Comparison of ENCODE assay signal across 2 cellular contexts in the genomic region with DNA sequence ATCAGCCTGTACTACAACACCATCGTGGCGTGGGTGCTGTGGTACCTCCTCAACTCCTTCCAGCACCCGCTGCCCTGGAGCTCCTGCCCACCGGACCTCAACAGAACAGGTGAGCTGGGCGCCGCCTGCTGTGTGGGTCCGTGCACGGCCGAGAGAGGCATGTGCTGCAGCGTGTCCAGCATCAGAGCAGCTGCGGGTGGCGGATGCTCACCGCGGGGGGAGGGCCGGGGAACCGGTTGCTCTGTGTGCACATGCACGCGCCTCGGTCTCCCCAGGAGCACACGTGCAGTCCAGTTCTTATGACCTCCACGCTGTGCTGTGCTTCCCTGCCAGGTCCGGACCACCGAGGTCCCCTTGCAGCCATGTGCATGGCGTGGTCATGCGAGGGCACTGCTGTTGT.
TF ChIP-seq lines count a peak whose summit lies in the region.

No MANE protein-coding gene starts in this region.

TF ChIP-seq in HepG2, 621 proteins besides CTCF, POLR2A, EP300 and RAD21:
- TF ChIP-seq NONO (IDR thresholded peaks at IDR 0.05): no peak
- TF ChIP-seq NONO (CRISPR knock-in tag; conservative IDR thresholded peaks at IDR 0.05): no peak
- TF ChIP-seq, protein P1, sequence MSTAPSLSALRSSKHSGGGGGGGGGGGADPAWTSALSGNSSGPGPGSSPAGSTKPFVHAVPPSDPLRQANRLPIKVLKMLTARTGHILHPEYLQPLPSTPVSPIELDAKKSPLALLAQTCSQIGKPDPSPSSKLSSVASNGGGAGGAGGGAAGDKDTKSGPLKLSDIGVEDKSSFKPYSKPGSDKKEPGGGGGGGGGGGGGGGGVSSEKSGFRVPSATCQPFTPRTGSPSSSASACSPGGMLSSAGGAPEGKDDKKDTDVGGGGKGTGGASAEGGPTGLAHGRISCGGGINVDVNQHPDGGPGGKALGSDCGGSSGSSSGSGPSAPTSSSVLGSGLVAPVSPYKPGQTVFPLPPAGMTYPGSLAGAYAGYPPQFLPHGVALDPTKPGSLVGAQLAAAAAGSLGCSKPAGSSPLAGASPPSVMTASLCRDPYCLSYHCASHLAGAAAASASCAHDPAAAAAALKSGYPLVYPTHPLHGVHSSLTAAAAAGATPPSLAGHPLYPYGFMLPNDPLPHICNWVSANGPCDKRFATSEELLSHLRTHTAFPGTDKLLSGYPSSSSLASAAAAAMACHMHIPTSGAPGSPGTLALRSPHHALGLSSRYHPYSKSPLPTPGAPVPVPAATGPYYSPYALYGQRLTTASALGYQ (CRISPR knock-in tag; IDR thresholded peaks at IDR 0.05): no peak
- no peak for TF ChIP-seq YEATS4 (CRISPR knock-in tag; IDR thresholded peaks at IDR 0.05; ENCODE audit: borderline replicate concordance)
- TF ChIP-seq ZNF552 (CRISPR knock-in tag; IDR thresholded peaks at IDR 0.05; ENCODE audit: borderline replicate concordance): no peak
- peak; percentile 51 for TF ChIP-seq STAG1 (CRISPR knock-in tag; IDR thresholded peaks at IDR 0.05)
- no peak for TF ChIP-seq MAFF (IDR thresholded peaks at IDR 0.05; ENCODE audit: low read depth, low read length)
- no peak for TF ChIP-seq PCBP1 (IDR thresholded peaks at IDR 0.05; ENCODE audit: borderline replicate concordance, low read depth, low read length)
- TF ChIP-seq, protein P2, sequence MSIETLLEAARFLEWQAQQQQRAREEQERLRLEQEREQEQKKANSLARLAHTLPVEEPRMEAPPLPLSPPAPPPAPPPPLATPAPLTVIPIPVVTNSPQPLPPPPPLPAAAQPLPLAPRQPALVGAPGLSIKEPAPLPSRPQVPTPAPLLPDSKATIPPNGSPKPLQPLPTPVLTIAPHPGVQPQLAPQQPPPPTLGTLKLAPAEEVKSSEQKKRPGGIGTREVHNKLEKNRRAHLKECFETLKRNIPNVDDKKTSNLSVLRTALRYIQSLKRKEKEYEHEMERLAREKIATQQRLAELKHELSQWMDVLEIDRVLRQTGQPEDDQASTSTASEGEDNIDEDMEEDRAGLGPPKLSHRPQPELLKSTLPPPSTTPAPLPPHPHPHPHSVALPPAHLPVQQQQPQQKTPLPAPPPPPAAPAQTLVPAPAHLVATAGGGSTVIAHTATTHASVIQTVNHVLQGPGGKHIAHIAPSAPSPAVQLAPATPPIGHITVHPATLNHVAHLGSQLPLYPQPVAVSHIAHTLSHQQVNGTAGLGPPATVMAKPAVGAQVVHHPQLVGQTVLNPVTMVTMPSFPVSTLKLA (IDR thresholded peaks at IDR 0.05): peak; percentile 62
- TF ChIP-seq TP53 (CRISPR knock-in tag; conservative IDR thresholded peaks at IDR 0.05): no peak
- no peak for TF ChIP-seq GFI1 (CRISPR knock-in tag; IDR thresholded peaks at IDR 0.05; ENCODE audit: borderline replicate concordance)
- TF ChIP-seq, protein P3, sequence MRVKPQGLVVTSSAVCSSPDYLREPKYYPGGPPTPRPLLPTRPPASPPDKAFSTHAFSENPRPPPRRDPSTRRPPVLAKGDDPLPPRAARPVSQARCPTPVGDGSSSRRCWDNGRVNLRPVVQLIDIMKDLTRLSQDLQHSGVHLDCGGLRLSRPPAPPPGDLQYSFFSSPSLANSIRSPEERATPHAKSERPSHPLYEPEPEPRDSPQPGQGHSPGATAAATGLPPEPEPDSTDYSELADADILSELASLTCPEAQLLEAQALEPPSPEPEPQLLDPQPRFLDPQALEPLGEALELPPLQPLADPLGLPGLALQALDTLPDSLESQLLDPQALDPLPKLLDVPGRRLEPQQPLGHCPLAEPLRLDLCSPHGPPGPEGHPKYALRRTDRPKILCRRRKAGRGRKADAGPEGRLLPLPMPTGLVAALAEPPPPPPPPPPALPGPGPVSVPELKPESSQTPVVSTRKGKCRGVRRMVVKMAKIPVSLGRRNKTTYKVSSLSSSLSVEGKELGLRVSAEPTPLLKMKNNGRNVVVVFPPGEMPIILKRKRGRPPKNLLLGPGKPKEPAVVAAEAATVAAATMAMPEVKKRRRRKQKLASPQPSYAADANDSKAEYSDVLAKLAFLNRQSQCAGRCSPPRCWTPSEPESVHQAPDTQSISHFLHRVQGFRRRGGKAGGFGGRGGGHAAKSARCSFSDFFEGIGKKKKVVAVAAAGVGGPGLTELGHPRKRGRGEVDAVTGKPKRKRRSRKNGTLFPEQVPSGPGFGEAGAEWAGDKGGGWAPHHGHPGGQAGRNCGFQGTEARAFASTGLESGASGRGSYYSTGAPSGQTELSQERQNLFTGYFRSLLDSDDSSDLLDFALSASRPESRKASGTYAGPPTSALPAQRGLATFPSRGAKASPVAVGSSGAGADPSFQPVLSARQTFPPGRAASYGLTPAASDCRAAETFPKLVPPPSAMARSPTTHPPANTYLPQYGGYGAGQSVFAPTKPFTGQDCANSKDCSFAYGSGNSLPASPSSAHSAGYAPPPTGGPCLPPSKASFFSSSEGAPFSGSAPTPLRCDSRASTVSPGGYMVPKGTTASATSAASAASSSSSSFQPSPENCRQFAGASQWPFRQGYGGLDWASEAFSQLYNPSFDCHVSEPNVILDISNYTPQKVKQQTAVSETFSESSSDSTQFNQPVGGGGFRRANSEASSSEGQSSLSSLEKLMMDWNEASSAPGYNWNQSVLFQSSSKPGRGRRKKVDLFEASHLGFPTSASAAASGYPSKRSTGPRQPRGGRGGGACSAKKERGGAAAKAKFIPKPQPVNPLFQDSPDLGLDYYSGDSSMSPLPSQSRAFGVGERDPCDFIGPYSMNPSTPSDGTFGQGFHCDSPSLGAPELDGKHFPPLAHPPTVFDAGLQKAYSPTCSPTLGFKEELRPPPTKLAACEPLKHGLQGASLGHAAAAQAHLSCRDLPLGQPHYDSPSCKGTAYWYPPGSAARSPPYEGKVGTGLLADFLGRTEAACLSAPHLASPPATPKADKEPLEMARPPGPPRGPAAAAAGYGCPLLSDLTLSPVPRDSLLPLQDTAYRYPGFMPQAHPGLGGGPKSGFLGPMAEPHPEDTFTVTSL (CRISPR knock-in tag; IDR thresholded peaks at IDR 0.05; ENCODE audit: borderline replicate concordance): no peak

TF ChIP-seq in IMR-90, 13 proteins besides CTCF, POLR2A, EP300 and RAD21:
- TF ChIP-seq RFX5 (IDR thresholded peaks at IDR 0.05; ENCODE audit: low read depth, low read length) (no peak), SMC3 (IDR thresholded peaks at IDR 0.05; ENCODE audit: low read depth, low read length) (no peak), CHD1 (IDR thresholded peaks at IDR 0.05; ENCODE audit: low read depth, low read length) (no peak), MAZ (IDR thresholded peaks at IDR 0.05; ENCODE audit: borderline replicate concordance, low read depth, low read length) (no peak), MAFK (IDR thresholded peaks at IDR 0.05; ENCODE audit: low read depth, low read length) (no peak), BHLHE40 (IDR thresholded peaks at IDR 0.05; ENCODE audit: low read depth, low read length) (no peak), CEBPB (IDR thresholded peaks at IDR 0.05; ENCODE audit: low read depth, low read length) (no peak), RCOR1 (IDR thresholded peaks at IDR 0.05; ENCODE audit: insufficient replicate concordance, low read length) (no peak), MXI1 (IDR thresholded peaks at IDR 0.05; ENCODE audit: borderline replicate concordance, low read depth, low read length) (no peak), FOS (IDR thresholded peaks at IDR 0.05; ENCODE audit: low read depth, low read length) (no peak)
- TF ChIP-seq, protein P4, sequence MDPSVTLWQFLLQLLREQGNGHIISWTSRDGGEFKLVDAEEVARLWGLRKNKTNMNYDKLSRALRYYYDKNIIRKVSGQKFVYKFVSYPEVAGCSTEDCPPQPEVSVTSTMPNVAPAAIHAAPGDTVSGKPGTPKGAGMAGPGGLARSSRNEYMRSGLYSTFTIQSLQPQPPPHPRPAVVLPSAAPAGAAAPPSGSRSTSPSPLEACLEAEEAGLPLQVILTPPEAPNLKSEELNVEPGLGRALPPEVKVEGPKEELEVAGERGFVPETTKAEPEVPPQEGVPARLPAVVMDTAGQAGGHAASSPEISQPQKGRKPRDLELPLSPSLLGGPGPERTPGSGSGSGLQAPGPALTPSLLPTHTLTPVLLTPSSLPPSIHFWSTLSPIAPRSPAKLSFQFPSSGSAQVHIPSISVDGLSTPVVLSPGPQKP (IDR thresholded peaks at IDR 0.05; ENCODE audit: borderline replicate concordance, low read depth, low read length): no peak
- TF ChIP-seq, protein P5, sequence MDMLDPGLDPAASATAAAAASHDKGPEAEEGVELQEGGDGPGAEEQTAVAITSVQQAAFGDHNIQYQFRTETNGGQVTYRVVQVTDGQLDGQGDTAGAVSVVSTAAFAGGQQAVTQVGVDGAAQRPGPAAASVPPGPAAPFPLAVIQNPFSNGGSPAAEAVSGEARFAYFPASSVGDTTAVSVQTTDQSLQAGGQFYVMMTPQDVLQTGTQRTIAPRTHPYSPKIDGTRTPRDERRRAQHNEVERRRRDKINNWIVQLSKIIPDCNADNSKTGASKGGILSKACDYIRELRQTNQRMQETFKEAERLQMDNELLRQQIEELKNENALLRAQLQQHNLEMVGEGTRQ (IDR thresholded peaks at IDR 0.05; ENCODE audit: low read depth, low read length): no peak
